ENCODE assay signal across 22 cellular contexts in the genomic region with DNA sequence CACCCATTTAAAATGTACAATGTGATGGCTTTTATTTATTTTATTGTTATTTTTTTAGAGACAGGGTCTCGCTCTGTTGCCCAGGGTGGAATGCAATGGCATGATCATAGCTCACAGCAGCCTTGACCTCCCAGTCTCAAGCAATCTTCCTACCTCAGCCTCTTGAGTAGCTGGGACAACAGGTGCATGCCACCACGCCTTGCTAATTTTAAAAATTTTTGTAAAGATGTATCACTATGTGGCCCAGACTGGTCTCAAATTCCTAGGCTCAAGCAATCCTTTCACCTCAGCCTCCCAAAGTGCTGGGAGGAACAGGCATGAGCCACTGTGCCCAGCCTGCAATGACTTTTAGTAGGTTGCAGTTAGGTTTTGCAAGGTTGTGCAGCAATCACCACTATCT. TPM values are rescaled to one million over a fixed set of nuclear protein-coding genes. Genes with fewer than 3 reads are reported as not detected.
A peak's percentile ranks its signal among the peaks of the same experiment; 100 is the strongest.
DNase-seq lines count a peak whose midpoint lies in the region; ATAC-seq and TF ChIP-seq lines count a peak whose summit lies in the region.
"Had no signal": no experiment of that assay in that cellular context is flagged by ENCODE, and none has a peak within 500 bp of the region (broad histone marks: within the 10 kb centered on the region; RNA-seq: fewer than 3 reads in every experiment).

No MANE protein-coding gene starts in this region.

- H3K9me3 ChIP-seq in SJCRH30 (replicated peaks), result no peaks in the 10 kb centered on the region
- H3K9me3 ChIP-seq: BE2C, HAP-1 had no signal

- no peaks in the 10 kb centered on the region for H3K27me3 Mint-ChIP-seq in natural killer cell (ENCODE audit: low read depth in 2 of 2)
- H3K27me3 Mint-ChIP-seq: CD4-positive, CD25-positive, alpha-beta regulatory T cell; CD8-positive, alpha-beta memory T cell had no signal

- H3K4me3 Mint-ChIP-seq in natural killer cell, result no peak overlapping the region
- H3K4me3 Mint-ChIP-seq: CD4-positive, CD25-positive, alpha-beta regulatory T cell; CD8-positive, alpha-beta memory T cell had no signal

- TF ChIP-seq CTCF in natural killer cell (IDR thresholded peaks at IDR 0.05), result no peak

- no peak for ATAC-seq in natural killer cell
- ATAC-seq: GM12878 had no signal

- H3K4me1 Mint-ChIP-seq in natural killer cell, result peaks cover 10 to 12% of the 10 kb centered on the region in 2 donors

- H3K4me1 ChIP-seq in SJCRH30, result peaks cover 24% of the 10 kb centered on the region
- H3K4me1 ChIP-seq: BE2C, HAP-1 had no signal

- H3K36me3 Mint-ChIP-seq in natural killer cell, result no peaks in the 10 kb centered on the region
- H3K36me3 Mint-ChIP-seq: CD8-positive, alpha-beta memory T cell had no signal

- H3K9me3 Mint-ChIP-seq in natural killer cell, result no peaks in the 10 kb centered on the region
- H3K9me3 Mint-ChIP-seq: CD8-positive, alpha-beta memory T cell had no signal

- intact Hi-C loops in natural killer cell (cut with micrococcal nuclease), result no loop called here

- peaks cover 36% of the 10 kb centered on the region for H3K36me3 ChIP-seq in SJCRH30

- peak overlapping the region; percentile 54 for H3K27ac ChIP-seq in SJCRH30
- H3K27ac ChIP-seq: GM23248 had no signal

- no peak overlapping the region for H3K4me3 ChIP-seq in SJCRH30
- H3K4me3 ChIP-seq: GM12878, GM23248, HAP-1 had no signal

- peak; percentile 9 for DNase-seq in activated effector memory CD4-positive, alpha-beta T cell treated with anti-CD3 and anti-CD28 coated beads, Interleukin-2, amount 50 U/mL, for 16 hours
- DNase-seq in activated effector memory CD4-positive, alpha-beta T cell treated with Interleukin-2 at 50 U/mL for 16 hours, result no peak
- DNase-seq in SJCRH30, result no peak
- peak; percentile 51 for DNase-seq in myocyte (ENCODE audit: low read depth)
- DNase-seq in putamen (ENCODE audit: low spot score), result no peak
- no peak for DNase-seq in natural killer cell
- DNase-seq: ACHN; BE2C; C1 segment of cervical spinal cord; CD4-positive, CD25-positive, alpha-beta regulatory T cell; CD8-positive, alpha-beta memory T cell; COR-L47; DMS 273 treated with DMSO at 0.1 percent for 48 hours; DMS53; DND-41; EL; GM23248 had no signal

- H3K27me3 ChIP-seq in SJCRH30, result no peaks in the 10 kb centered on the region
- H3K27me3 ChIP-seq: BE2C had no signal

- H3K27ac Mint-ChIP-seq in natural killer cell, result no peak overlapping the region
- H3K27ac Mint-ChIP-seq: CD8-positive, alpha-beta memory T cell had no signal

RNA-seq across cellular contexts. Expression of a gene that starts 14.3 kb away (rescaled TPM):
- total RNA-seq in SJCRH30 (2014; rRNA removed; shearing (Covaris generic)), result 0.04 and 0.20 TPM in 2 replicates
- total RNA-seq in myocyte (7.0 and 11.0 TPM in 2 replicates), natural killer cell (1 to 10 TPM in 2 of 3 donors, not detected in 1; 1.3 to 1.7 TPM)
- 0.57 TPM for polyA plus RNA-seq in myocyte (2012)
- total RNA-seq: CD8-positive, alpha-beta memory T cell; G401; GM23248; H4; HT-29 had no signal
- polyA plus RNA-seq: CD8-positive, alpha-beta memory T cell; GM12878; GM23248 had no signal

RNA-seq across cellular contexts. Expression of a gene that starts 30.2 kb away (rescaled TPM):
- total RNA-seq in SJCRH30 (2014; rRNA removed; shearing (Covaris generic)), result 48.4 and 56.0 TPM in 2 replicates
- total RNA-seq in myocyte (1.1 and 4.5 TPM in 2 replicates), natural killer cell (1 to 10 TPM; 1.6 to 4.8 (median 3.3) TPM)
- 0.78 TPM for polyA plus RNA-seq in myocyte (2012)

RNA-seq across cellular contexts. Expression of a gene that starts 30.9 kb away (rescaled TPM):
- 91.8 and 98.1 TPM in 2 replicates for total RNA-seq in SJCRH30 (2014; rRNA removed; shearing (Covaris generic))
- total RNA-seq in myocyte (51.0 and 62.8 TPM in 2 replicates), natural killer cell (100 to 1,000 TPM in 1 of 3 donors, 10 to 100 TPM in 2; 73.8 to 101 (median 77.8) TPM)
- 90.5 TPM for polyA plus RNA-seq in myocyte (2012)

Comparison
In these comparisons a context has a peak if more than half of its experiments do, and no peak if none do; other contexts are left out.
1. DNase-seq: peak in activated effector memory CD4-positive, alpha-beta T cell treated with anti-CD3 and anti-CD28 coated beads, Interleukin-2, amount 50 U/mL, for 16 hours (single experiment) and myocyte (single experiment); none in activated effector memory CD4-positive, alpha-beta T cell treated with Interleukin-2 at 50 U/mL for 16 hours (single experiment), SJCRH30 (0 of 2), putamen (single experiment) and natural killer cell (single experiment).